In genomic region chr1:51750218-51750617, GRCh38 we compare ENCODE assay signal across 24 cellular contexts.
A peak's percentile ranks its signal among the peaks of the same experiment; 100 is the strongest.
DNase-seq lines count a peak whose midpoint lies in the region; ATAC-seq, FAIRE-seq and TF ChIP-seq lines count a peak whose summit lies in the region.
"Had no signal": no experiment of that assay in that cellular context is flagged by ENCODE, and none has a peak within 500 bp of the region (broad histone marks: within the 10 kb centered on the region; RNA-seq: fewer than 3 reads in every experiment).

No MANE protein-coding gene starts in this region.

- 90 to 95% methylated on average over 3 of the region's 3 CpGs for WGBS in lower leg skin, 2 donors

- H3K27ac ChIP-seq in astrocyte (ENCODE audit: low read depth, low read length), result no peak overlapping the region
- H3K27ac ChIP-seq: cardiac muscle cell, ovary, sigmoid colon had no signal

- H4K20me1 ChIP-seq in astrocyte (ENCODE audit: insufficient read depth, low read length), result no peaks in the 10 kb centered on the region

- intact Hi-C loops in lower leg skin (cut with DNase I; ENCODE audit: low total_unique reads), result no loop called here

- no peak overlapping the region for H2AFZ ChIP-seq in astrocyte (ENCODE audit: low read depth, low read length)

- H3K9me3 ChIP-seq in astrocyte (ENCODE audit: insufficient read depth, low read depth, low read length), result no peaks in the 10 kb centered on the region
- no peaks in the 10 kb centered on the region for H3K9me3 ChIP-seq in T-helper 17 cell (ENCODE audit: control insufficient read depth, low read length, poor library complexity, severe bottlenecking)
- H3K9me3 ChIP-seq: ovary, sigmoid colon had no signal

- FAIRE-seq in astrocyte (lab: Jason Lieb, UNC), result no peak
- FAIRE-seq: H1 had no signal

- H3K36me3 ChIP-seq in astrocyte (ENCODE audit: insufficient read depth, low read length), result peaks cover 19% of the 10 kb centered on the region
- H3K36me3 ChIP-seq: ovary had no signal

- H3K27me3 Mint-ChIP-seq in astrocyte (ENCODE audit: low read depth, unreplicated experiment), result no peaks in the 10 kb centered on the region
- H3K27me3 Mint-ChIP-seq in T-helper 17 cell, result no peaks in the 10 kb centered on the region
- H3K27me3 Mint-ChIP-seq: activated naive CD8-positive, alpha-beta T cell treated with anti-CD3 and anti-CD28 coated beads for 36 hours; activated T-helper 17 cell treated with anti-CD3 and anti-CD28 coated beads, Interleukin-2, amount 50 U/mL, for 72 hours; CD8-positive, alpha-beta memory T cell; naive thymus-derived CD4-positive, alpha-beta T cell had no signal

- H3K4me3 Mint-ChIP-seq in astrocyte (ENCODE audit: unreplicated experiment) (no peak overlapping the region), T-helper 17 cell (no peak overlapping the region)
- H3K4me3 Mint-ChIP-seq: activated naive CD8-positive, alpha-beta T cell treated with anti-CD3 and anti-CD28 coated beads for 36 hours; activated T-helper 17 cell treated with anti-CD3 and anti-CD28 coated beads, Interleukin-2, amount 50 U/mL, for 72 hours; CD8-positive, alpha-beta memory T cell; immature natural killer cell; naive thymus-derived CD4-positive, alpha-beta T cell had no signal

- peaks cover 13% of the 10 kb centered on the region for H3K36me3 Mint-ChIP-seq in astrocyte (ENCODE audit: low read depth, unreplicated experiment)
- H3K36me3 Mint-ChIP-seq in T-helper 17 cell (ENCODE audit: low read depth), result peaks cover 7% of the 10 kb centered on the region

- no peak overlapping the region for H3K4me2 ChIP-seq in astrocyte (ENCODE audit: low read length)

- H3K4me1 ChIP-seq in astrocyte (ENCODE audit: insufficient read depth, low read length), result no peaks in the 10 kb centered on the region
- H3K4me1 ChIP-seq: sigmoid colon had no signal

- no peak overlapping the region for H3K4me3 ChIP-seq in astrocyte (ENCODE audit: insufficient read depth, low read depth, low read length)
- no peak overlapping the region for H3K4me3 ChIP-seq in lower leg skin (ENCODE audit: low read depth, poor library complexity, severe bottlenecking)
- H3K4me3 ChIP-seq: cardiac muscle cell, heart right ventricle, ovary, sigmoid colon had no signal

- no peak for ATAC-seq in T-helper 17 cell
- ATAC-seq: activated T-helper 17 cell treated with anti-CD3 and anti-CD28 coated beads, Interleukin-2, amount 50 U/mL, for 72 hours; esophagus mucosa; naive thymus-derived CD4-positive, alpha-beta T cell had no signal

- no peak overlapping the region for H3K27ac Mint-ChIP-seq in astrocyte (ENCODE audit: unreplicated experiment)
- no peak overlapping the region for H3K27ac Mint-ChIP-seq in T-helper 17 cell
- H3K27ac Mint-ChIP-seq: activated naive CD8-positive, alpha-beta T cell treated with anti-CD3 and anti-CD28 coated beads for 36 hours; activated T-helper 17 cell treated with anti-CD3 and anti-CD28 coated beads, Interleukin-2, amount 50 U/mL, for 72 hours; CD8-positive, alpha-beta memory T cell; immature natural killer cell; naive thymus-derived CD4-positive, alpha-beta T cell had no signal

- no peak for TF ChIP-seq POLR2A in lower leg skin (IDR thresholded peaks at IDR 0.05)

- H3K4me1 Mint-ChIP-seq in astrocyte (ENCODE audit: low read depth, unreplicated experiment) (peaks cover 6% of the 10 kb centered on the region), T-helper 17 cell (peaks cover 3% of the 10 kb centered on the region)

- no peaks in the 10 kb centered on the region for H3K27me3 ChIP-seq in astrocyte (ENCODE audit: insufficient read depth, low read length)
- H3K27me3 ChIP-seq: cardiac muscle cell, heart right ventricle, ovary, sigmoid colon had no signal

- DNase-seq in AG08395 (ENCODE audit: low spot score) (peak; percentile 14), Kasumi-1 (lab: John Stamatoyannopoulos, UW) (peak; percentile 10 to 37), astrocyte (ENCODE audit: low read depth) (peak; percentile 29), glomerular endothelial cell (ENCODE audit: extremely low read depth, low read depth, low spot score) (peak; percentile 51), lower leg skin (ENCODE audit: low spot score in 2 of 2) (no peak), medulla oblongata (ENCODE audit: extremely low spot score) (no peak), NCI-H69 (lab: John Stamatoyannopoulos, UW) (no peak), T-helper 17 cell (no peak)
- DNase-seq: activated CD4-positive, CD25-positive, alpha-beta regulatory T cell treated with anti-CD3 and anti-CD28 coated beads, Interleukin-2, amount 50 U/mL, for 72 hours; activated naive CD8-positive, alpha-beta T cell treated with anti-CD3 and anti-CD28 coated beads for 36 hours; CD8-positive, alpha-beta memory T cell; heart right ventricle; immature natural killer cell; naive thymus-derived CD4-positive, alpha-beta T cell; NCI-H1694; NCI-H82; ovary; sigmoid colon; stimulated activated naive CD4-positive, alpha-beta T cell; T-helper 9 cell had no signal

- no peaks in the 10 kb centered on the region for H3K79me2 ChIP-seq in astrocyte (ENCODE audit: insufficient read depth, low read length)

- no peak for TF ChIP-seq CTCF in astrocyte (IDR thresholded peaks at IDR 0.05; ENCODE audit: insufficient read depth, low read depth, low read length)
- TF ChIP-seq CTCF in lower leg skin (IDR thresholded peaks at IDR 0.05), result no peak

- H3K9me3 Mint-ChIP-seq in astrocyte (ENCODE audit: unreplicated experiment), result no peaks in the 10 kb centered on the region
- H3K9me3 Mint-ChIP-seq: activated naive CD8-positive, alpha-beta T cell treated with anti-CD3 and anti-CD28 coated beads for 36 hours; immature natural killer cell had no signal

- no peak overlapping the region for H3K9ac ChIP-seq in astrocyte (ENCODE audit: low read length)

Comparison
In these comparisons a context has a peak if more than half of its experiments do, and no peak if none do; other contexts are left out.
1. DNase-seq: peak in AG08395 (single experiment), Kasumi-1 (2 of 2), astrocyte (single experiment) and glomerular endothelial cell (single experiment); none in lower leg skin (0 of 2), medulla oblongata (single experiment), NCI-H69 (single experiment) and T-helper 17 cell (0 of 3).